Comparison of ENCODE assay signal across 24 cellular contexts in the genomic region with DNA sequence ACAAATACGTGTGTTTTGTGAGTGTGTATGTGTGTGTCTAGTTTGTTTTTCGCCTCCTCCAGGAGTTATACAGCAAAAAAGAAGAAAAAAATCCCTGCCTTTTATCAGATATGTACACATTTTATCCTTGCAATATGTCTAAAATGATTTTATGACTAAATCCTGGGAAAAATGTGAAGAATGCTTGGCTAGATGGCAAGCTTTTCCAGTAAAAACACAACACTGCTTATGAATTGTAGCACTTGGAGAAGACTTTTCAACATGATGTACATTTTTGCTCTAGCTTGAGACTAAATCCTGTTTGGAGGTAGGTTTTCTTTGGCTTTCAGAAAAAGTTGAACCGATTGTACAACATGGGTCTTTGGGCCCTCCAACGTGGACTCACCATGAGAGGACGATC.
A peak's percentile ranks its signal among the peaks of the same experiment; 100 is the strongest.
DNase-seq lines count a peak whose midpoint lies in the region; ATAC-seq and TF ChIP-seq lines count a peak whose summit lies in the region.
"Had no signal": no experiment of that assay in that cellular context is flagged by ENCODE, and none has a peak within 500 bp of the region (broad histone marks: within the 10 kb centered on the region; RNA-seq: fewer than 3 reads in every experiment).

No MANE protein-coding gene starts in this region.

- in situ Hi-C loops in astrocyte of the cerebellum (cut with HindIII; ENCODE audit: low sequenced_read_pairs): no loop called here

- H3K27me3 ChIP-seq in thoracic aorta (replicated peaks; ENCODE audit: insufficient read depth) (no peaks in the 10 kb centered on the region), H7 (ENCODE audit: control insufficient read depth, insufficient read depth, low read length) (no peaks in the 10 kb centered on the region)
- H3K27me3 ChIP-seq: BLaER1, vagina had no signal

- DNase-seq in EH (ENCODE audit: low read depth) (peak; percentile 86), astrocyte of the cerebellum (ENCODE audit: low read depth) (peak; percentile 31), fibroblast of villous mesenchyme (ENCODE audit: low read depth) (peak; percentile 87), thoracic aorta (ENCODE audit: low spot score) (no peak), NCI-H2196 (lab: John Stamatoyannopoulos, UW; ENCODE audit: unreplicated experiment) (no peak), HT-29 (ENCODE audit: low spot score) (no peak), SW 1271 (lab: John Stamatoyannopoulos, UW) (no peak), H7 (no peak)
- DNase-seq: activated CD4-positive, alpha-beta T cell treated with anti-CD3 and anti-CD28 coated beads for 1 hour; activated effector memory CD4-positive, alpha-beta T cell treated with anti-CD3 and anti-CD28 coated beads, Interleukin-2, amount 50 U/mL, for 16 hours; amygdala; dermis blood vessel endothelial cell; GDM1; GOT3; KG1; kidney glomerular epithelial cell; mesendoderm; NCI-H1092; NCI-H748 treated with DMSO at 0.1 percent for 48 hours; stimulated activated naive B cell treated with anti-CD40 and anti-IgM and Interleukin-4, amounts not matched to agents 10 μg/mL and 1 μg/mL and 100 μg/mL, for 72 hours had no signal

- H3K4me1 ChIP-seq in thoracic aorta (ENCODE audit: control insufficient read depth in 1 of 2, low read depth in 2 of 2): peaks cover 20 to 70% of the 10 kb centered on the region in 2 donors
- H3K4me1 ChIP-seq: BLaER1 had no signal

- H3K9me3 ChIP-seq in thoracic aorta: no peaks in the 10 kb centered on the region
- H3K9me3 ChIP-seq: prostate gland, vagina had no signal

- no peak for ATAC-seq in thoracic aorta (ENCODE audit: insufficient number of reproducible peaks, low FRiP score, low read depth)
- ATAC-seq: natural killer cell treated with Interleukin-12 subunit alpha and Interleukin-12 subunit beta and Interleukin-15 and Interleukin-18, amount 100 ng/mL, for 72 hours; stimulated activated naive B cell treated with anti-CD40 and anti-IgM and Interleukin-4, amounts not matched to agents 10 μg/mL and 1 μg/mL and 100 μg/mL, for 72 hours had no signal

- H3K36me3 ChIP-seq in thoracic aorta (no peaks in the 10 kb centered on the region), H7 (replicated peaks; ENCODE audit: control insufficient read depth, insufficient read depth, low read length) (no peaks in the 10 kb centered on the region)
- H3K36me3 ChIP-seq: BLaER1, prostate gland, vagina had no signal

- H3K4me3 ChIP-seq in astrocyte of the cerebellum (ENCODE audit: low read depth, low read length): no peak overlapping the region
- H3K4me3 ChIP-seq in fibroblast of villous mesenchyme (ENCODE audit: low read depth, low read length): no peak overlapping the region
- peak overlapping the region; percentile 24 for H3K4me3 ChIP-seq in thoracic aorta
- no peak overlapping the region for H3K4me3 ChIP-seq in H7 (ENCODE audit: insufficient read depth, low read depth, low read length)
- H3K4me3 ChIP-seq: BLaER1, prostate gland, vagina had no signal

- TF ChIP-seq CTCF in astrocyte of the cerebellum (IDR thresholded peaks at IDR 0.05; ENCODE audit: low read depth, low read length, missing control alignments) (no peak), fibroblast of villous mesenchyme (IDR thresholded peaks at IDR 0.05; ENCODE audit: insufficient read depth, low read depth, low read length) (no peak), thoracic aorta (IDR thresholded peaks at IDR 0.05) (no peak)

- peak overlapping the region; percentile 75 to 76 for H3K27ac ChIP-seq in thoracic aorta
- H3K27ac ChIP-seq: BLaER1, prostate gland, vagina had no signal

Comparison
In these comparisons a context has a peak if more than half of its experiments do, and no peak if none do; other contexts are left out.
1. DNase-seq: peak in EH (single experiment), astrocyte of the cerebellum (single experiment) and fibroblast of villous mesenchyme (single experiment); none in thoracic aorta (single experiment), NCI-H2196 (single experiment), HT-29 (single experiment), SW 1271 (0 of 2) and H7 (single experiment).